Comparison of ENCODE assay signal across 8 cellular contexts in the genomic region with DNA sequence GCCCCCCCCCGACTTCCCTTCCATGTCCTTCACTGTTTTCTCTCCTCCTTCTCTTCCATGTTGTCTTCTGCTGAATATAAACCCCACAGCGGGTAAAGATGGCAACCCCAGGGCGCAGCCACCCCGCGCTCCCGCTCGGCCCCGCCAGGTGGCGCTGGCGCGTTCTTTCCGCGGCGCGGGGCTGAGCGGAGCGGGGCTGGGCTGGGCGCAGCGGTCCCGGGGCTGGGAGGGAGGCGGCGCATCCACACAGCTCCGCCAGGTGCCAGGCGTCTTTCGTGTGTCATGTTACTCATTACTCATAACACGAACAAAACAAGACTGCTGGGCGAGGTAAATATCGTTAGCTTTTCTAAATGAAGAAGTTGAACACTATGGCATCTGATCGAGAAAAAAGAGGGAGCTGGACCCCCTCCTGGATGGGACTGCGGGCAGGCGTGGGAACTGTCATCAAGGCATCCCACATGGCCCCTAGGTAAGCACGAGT.
DNase-seq lines count a peak whose midpoint lies in the region; ATAC-seq, FAIRE-seq and TF ChIP-seq lines count a peak whose summit lies in the region.

No MANE protein-coding gene starts in this region.

- RAD21 ChIA-PET in GM12878 (lab: Charles Lee; ENCODE audit: unreplicated experiment): no interaction called here

- TF ChIP-seq POLR2A in GM12878 (IDR thresholded peaks at IDR 0.05; ENCODE audit: low read depth, low read length) (no peak), gastrocnemius medialis (IDR thresholded peaks at IDR 0.05) (no peak)

- H3K79me2 ChIP-seq in GM12878 (ENCODE audit: control insufficient read depth, insufficient read depth, low read length): no peaks in the 10 kb centered on the region

- TF ChIP-seq CTCF in A673 (conservative IDR thresholded peaks at IDR 0.05; ENCODE audit: low read depth, low read length) (peak; percentile 69), GM12864 (IDR thresholded peaks at IDR 0.05; ENCODE audit: low read depth, low read length, missing control alignments) (peak; percentile 73), GM12878 (IDR thresholded peaks at IDR 0.05 in 2 of 3, conservative IDR thresholded peaks at IDR 0.05 in 1 of 3; ENCODE audit: control insufficient read depth in 2 of 3, extremely low read depth in 1 of 3, insufficient read depth in 1 of 3, low read depth in 3 of 3, low read length in 3 of 3) (peak in 2 of 3 experiments; percentile 24 to 46; a peak in 2 of 6 replicates), gastrocnemius medialis (IDR thresholded peaks at IDR 0.05 in 4 of 5, conservative IDR thresholded peaks at IDR 0.05 in 1 of 5) (peak in 2 of 5 experiments; percentile 19 to 21)

- WGBS in GM12878 (ENCODE audit: insufficient coverage, insufficient replicate concordance, low lambda C conversion rate, missing lambda C conversion rate): 9% methylated on average over 30 of the region's 32 CpGs

- DNase-seq in A673 (ENCODE audit: low spot score): peak; percentile 59
- DNase-seq in GM12864 (ENCODE audit: low read depth): no peak
- no peak for DNase-seq in GM12878 (ENCODE audit: low read depth, low spot score)
- DNase-seq in lung microvascular endothelial cell (ENCODE audit: low read depth in 2 of 2): peak; percentile 24 to 40
- no peak for DNase-seq in gastrocnemius medialis
- no peak for DNase-seq in activated effector memory CD4-positive, alpha-beta T cell treated with Interleukin-2 at 50 U/mL for 16 hours

- H3K4me3 ChIP-seq in A673 (ENCODE audit: low read depth, low read length, poor library complexity, severe bottlenecking) (no peak overlapping the region), GM12864 (ENCODE audit: low read depth, low read length) (no peak overlapping the region), GM12878 (no peak overlapping the region), gastrocnemius medialis (no peak overlapping the region)

- intact Hi-C loops in A673 (cut with micrococcal nuclease; ENCODE audit: unreplicated experiment) (loop anchor here (10.0 kb wide), 3 partner anchors 433 to 1243 kb away; no protein-coding TSS in a partner anchor), GM12878 (cut with micrococcal nuclease; ENCODE audit: unreplicated experiment) (loop anchor here (10.0 kb wide), 1 partner anchor 343 kb away; no protein-coding TSS in a partner anchor), gastrocnemius medialis (cut with DNase I; ENCODE audit: low total_unique reads) (no loop called here)

- no TSS peak for BruUV-seq in A673 (replicated peaks; lab: Mats Ljungman, UMichigan)
- no TSS peak for BruUV-seq in GM12878 (replicated peaks; lab: Mats Ljungman, UMichigan)

- SMC1A ChIA-PET in GM12878 (lab: Charles Lee; ENCODE audit: uncharacterized antibody, unreplicated experiment): no interaction called here

- H4K20me1 ChIP-seq in GM12878 (ENCODE audit: control insufficient read depth, insufficient read depth): no peaks in the 10 kb centered on the region

- POLR2A ChIA-PET in A673 (lab: Charles Lee; ENCODE audit: low non-redundant PET): no interaction called here
- POLR2A ChIA-PET in GM12878 (lab: Charles Lee): no interaction called here

- H3K36me3 ChIP-seq in A673 (ENCODE audit: insufficient read depth, low read length, poor library complexity, severe bottlenecking): no peaks in the 10 kb centered on the region
- no peaks in the 10 kb centered on the region; a peak in 1 of 4 replicates for H3K36me3 ChIP-seq in GM12878 (ENCODE audit: control insufficient read depth in 2 of 2, insufficient read depth in 2 of 2, low read length in 1 of 2)
- no peaks in the 10 kb centered on the region for H3K36me3 ChIP-seq in gastrocnemius medialis

- H3K27ac ChIP-seq in A673 (ENCODE audit: low read depth, low read length, poor library complexity, severe bottlenecking) (no peak overlapping the region), GM12878 (ENCODE audit: control insufficient read depth, insufficient read depth) (no peak overlapping the region), gastrocnemius medialis (no peak overlapping the region)

- FAIRE-seq in GM12878 (lab: Jason Lieb, UNC): no peak

- no peak overlapping the region for H2AFZ ChIP-seq in GM12878 (ENCODE audit: control insufficient read depth, low read depth, low read length)

- H3K27me3 ChIP-seq in A673 (replicated peaks; ENCODE audit: insufficient read depth, low read depth, low read length, poor library complexity): no peaks in the 10 kb centered on the region
- H3K27me3 ChIP-seq in GM12878 (replicated peaks in 1 of 2; ENCODE audit: control insufficient read depth in 2 of 2, insufficient read depth in 2 of 2, low read length in 1 of 2): peaks cover 0 to 3% of the 10 kb centered on the region in 2 experiments; a peak in 3 of 4 replicates
- H3K27me3 ChIP-seq in gastrocnemius medialis: peaks cover 0 to 9% (median 5%) of the 10 kb centered on the region in 3 donors

- peaks cover 7% of the 10 kb centered on the region for H3K4me1 ChIP-seq in A673 (ENCODE audit: insufficient read depth, low read length, poor library complexity, severe bottlenecking)
- no peaks in the 10 kb centered on the region for H3K4me1 ChIP-seq in GM12878 (ENCODE audit: control insufficient read depth, insufficient read depth, low read length)
- H3K4me1 ChIP-seq in gastrocnemius medialis: no peaks in the 10 kb centered on the region

- H3K9me3 ChIP-seq in A673 (ENCODE audit: low read depth, low read length, poor library complexity, severe bottlenecking) (no peaks in the 10 kb centered on the region), GM12878 (replicated peaks; ENCODE audit: control insufficient read depth, insufficient read depth, low read length) (no peaks in the 10 kb centered on the region), gastrocnemius medialis (no peaks in the 10 kb centered on the region)

- no peak overlapping the region for H3K9ac ChIP-seq in GM12878 (ENCODE audit: control insufficient read depth, insufficient read depth, low read length)

- TF ChIP-seq RAD21 in Ishikawa (IDR thresholded peaks at IDR 0.05; ENCODE audit: low read depth) (no peak), GM12878 (IDR thresholded peaks at IDR 0.05; ENCODE audit: insufficient read depth, low read depth, low read length) (no peak)

- H3K4me2 ChIP-seq in GM12878 (ENCODE audit: control insufficient read depth, insufficient read depth): no peak overlapping the region

- no peak for TF ChIP-seq EP300 in Ishikawa (IDR thresholded peaks at IDR 0.05; ENCODE audit: borderline replicate concordance)
- TF ChIP-seq EP300 in GM12878 (IDR thresholded peaks at IDR 0.05; ENCODE audit: borderline replicate concordance in 1 of 2, control insufficient read depth in 1 of 2, low read depth in 2 of 2, low read length in 2 of 2): no peak

- CTCF ChIA-PET in A673 (lab: Charles Lee) (no interaction called here), GM12878 (lab: Yijun Ruan, JAX) (no interaction called here)

- no peak for ATAC-seq in GM12878
- no peak for ATAC-seq in gastrocnemius medialis
- no peak for ATAC-seq in GM21528 (IDR thresholded peaks at IDR 0.05; ENCODE audit: low FRiP score, unreplicated experiment)

- in situ Hi-C loops in GM12878 (cut with MboI): no loop called here
- in situ Hi-C loops in gastrocnemius medialis (cut with MboI; ENCODE audit: low sequenced_read_pairs in 4 of 4): no loop called here

TF ChIP-seq in Ishikawa, 13 proteins besides CTCF, POLR2A, EP300 and RAD21:
- TF ChIP-seq YY1 (IDR thresholded peaks at IDR 0.05; ENCODE audit: low read depth) (peak; percentile 41; the same call in 1 of the 2 replicates), EGR1 (IDR thresholded peaks at IDR 0.05) (no peak), CEBPB (IDR thresholded peaks at IDR 0.05) (no peak)

TF ChIP-seq in GM12878, 131 proteins besides CTCF, POLR2A, EP300 and RAD21:
- TF ChIP-seq, protein P1, sequence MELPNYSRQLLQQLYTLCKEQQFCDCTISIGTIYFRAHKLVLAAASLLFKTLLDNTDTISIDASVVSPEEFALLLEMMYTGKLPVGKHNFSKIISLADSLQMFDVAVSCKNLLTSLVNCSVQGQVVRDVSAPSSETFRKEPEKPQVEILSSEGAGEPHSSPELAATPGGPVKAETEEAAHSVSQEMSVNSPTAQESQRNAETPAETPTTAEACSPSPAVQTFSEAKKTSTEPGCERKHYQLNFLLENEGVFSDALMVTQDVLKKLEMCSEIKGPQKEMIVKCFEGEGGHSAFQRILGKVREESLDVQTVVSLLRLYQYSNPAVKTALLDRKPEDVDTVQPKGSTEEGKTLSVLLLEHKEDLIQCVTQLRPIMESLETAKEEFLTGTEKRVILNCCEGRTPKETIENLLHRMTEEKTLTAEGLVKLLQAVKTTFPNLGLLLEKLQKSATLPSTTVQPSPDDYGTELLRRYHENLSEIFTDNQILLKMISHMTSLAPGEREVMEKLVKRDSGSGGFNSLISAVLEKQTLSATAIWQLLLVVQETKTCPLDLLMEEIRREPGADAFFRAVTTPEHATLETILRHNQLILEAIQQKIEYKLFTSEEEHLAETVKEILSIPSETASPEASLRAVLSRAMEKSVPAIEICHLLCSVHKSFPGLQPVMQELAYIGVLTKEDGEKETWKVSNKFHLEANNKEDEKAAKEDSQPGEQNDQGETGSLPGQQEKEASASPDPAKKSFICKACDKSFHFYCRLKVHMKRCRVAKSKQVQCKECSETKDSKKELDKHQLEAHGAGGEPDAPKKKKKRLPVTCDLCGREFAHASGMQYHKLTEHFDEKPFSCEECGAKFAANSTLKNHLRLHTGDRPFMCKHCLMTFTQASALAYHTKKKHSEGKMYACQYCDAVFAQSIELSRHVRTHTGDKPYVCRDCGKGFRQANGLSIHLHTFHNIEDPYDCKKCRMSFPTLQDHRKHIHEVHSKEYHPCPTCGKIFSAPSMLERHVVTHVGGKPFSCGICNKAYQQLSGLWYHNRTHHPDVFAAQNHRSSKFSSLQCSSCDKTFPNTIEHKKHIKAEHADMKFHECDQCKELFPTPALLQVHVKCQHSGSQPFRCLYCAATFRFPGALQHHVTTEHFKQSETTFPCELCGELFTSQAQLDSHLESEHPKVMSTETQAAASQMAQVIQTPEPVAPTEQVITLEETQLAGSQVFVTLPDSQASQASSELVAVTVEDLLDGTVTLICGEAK (IDR thresholded peaks at IDR 0.05; ENCODE audit: borderline replicate concordance): no peak
- peak; percentile 48; the same call in 1 of the 2 replicates for TF ChIP-seq YY1 (IDR thresholded peaks at IDR 0.05; ENCODE audit: low read depth, low read length)

Comparison
In these comparisons a context has a peak if more than half of its experiments do, and no peak if none do; other contexts are left out.
1. DNase-seq: peak in A673 (single experiment) and lung microvascular endothelial cell (2 of 2); none in GM12864 (single experiment), GM12878 (single experiment), gastrocnemius medialis (0 of 2) and activated effector memory CD4-positive, alpha-beta T cell treated with Interleukin-2 at 50 U/mL for 16 hours (single experiment).